In the genomic region with DNA sequence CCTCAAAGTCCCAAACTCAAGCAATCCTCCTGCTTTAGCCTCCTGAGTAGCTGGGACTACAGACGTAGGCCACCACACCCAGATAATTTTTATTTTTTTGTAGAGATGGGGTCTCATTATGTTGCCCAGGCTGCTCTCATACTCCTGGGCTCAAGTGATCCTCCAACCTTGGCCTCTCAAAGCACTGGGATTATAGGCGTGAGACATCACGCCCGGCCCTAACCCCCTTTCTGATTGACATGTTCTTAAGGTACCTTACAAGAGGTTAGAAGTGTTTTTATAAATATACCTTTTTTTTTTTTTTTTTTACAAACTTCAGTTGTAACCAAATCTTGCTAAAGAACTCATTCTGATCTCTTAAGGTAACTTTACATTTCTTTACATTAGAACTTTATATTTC, we compare ENCODE assay signal across 18 cellular contexts.
"Had no signal": no experiment of that assay in that cellular context is flagged by ENCODE, and none has a peak within 500 bp of the region (broad histone marks: within the 10 kb centered on the region; RNA-seq: fewer than 3 reads in every experiment).

No MANE protein-coding gene starts in this region.

- H3K9me3 ChIP-seq: esophagus muscularis mucosa, pancreas, upper lobe of left lung had no signal

- H3K27ac Mint-ChIP-seq: activated CD8-positive, alpha-beta memory T cell treated with anti-CD3 and anti-CD28 coated beads, Interleukin-2, amount 10 ng/mL, durations not matched to agents 7 days and 5 days; activated CD8-positive, alpha-beta T cell treated with anti-CD3 and anti-CD28 coated beads for 36 hours; activated naive CD4-positive, alpha-beta T cell treated with anti-CD3 and anti-CD28 coated beads, Interleukin-2, amount 50 U/mL, for 72 hours; nephron progenitor cell had no signal

- H3K4me3 ChIP-seq: esophagus muscularis mucosa, pancreas, upper lobe of left lung had no signal

- H3K9me3 Mint-ChIP-seq: activated CD4-positive, alpha-beta T cell treated with anti-CD3 and anti-CD28 coated beads, Interleukin-2, amount 10 ng/mL, durations not matched to agents 7 days and 5 days; activated CD8-positive, alpha-beta T cell treated with anti-CD3 and anti-CD28 coated beads for 36 hours; activated naive CD4-positive, alpha-beta T cell treated with anti-CD3 and anti-CD28 coated beads, Interleukin-2, amount 50 U/mL, for 72 hours; memory B cell; nephron progenitor cell had no signal

- H3K27ac ChIP-seq: esophagus muscularis mucosa, pancreas, upper lobe of left lung, WERI-Rb-1 had no signal

- H3K36me3 Mint-ChIP-seq: activated CD8-positive, alpha-beta memory T cell treated with anti-CD3 and anti-CD28 coated beads, Interleukin-2, amount 10 ng/mL, durations not matched to agents 7 days and 5 days; activated naive CD4-positive, alpha-beta T cell treated with anti-CD3 and anti-CD28 coated beads, Interleukin-2, amount 50 U/mL, for 72 hours; memory B cell had no signal

- H3K27me3 ChIP-seq: esophagus muscularis mucosa, pancreas, upper lobe of left lung had no signal

- H3K36me3 ChIP-seq: esophagus muscularis mucosa, pancreas, upper lobe of left lung, WERI-Rb-1 had no signal

- H3K4me3 Mint-ChIP-seq: activated CD4-positive, alpha-beta T cell treated with anti-CD3 and anti-CD28 coated beads, Interleukin-2, amount 10 ng/mL, durations not matched to agents 7 days and 5 days; activated CD8-positive, alpha-beta memory T cell treated with anti-CD3 and anti-CD28 coated beads, Interleukin-2, amount 10 ng/mL, durations not matched to agents 7 days and 5 days; activated CD8-positive, alpha-beta T cell treated with anti-CD3 and anti-CD28 coated beads for 36 hours; memory B cell; nephron progenitor cell had no signal

- H3K27me3 Mint-ChIP-seq: activated CD4-positive, alpha-beta T cell treated with anti-CD3 and anti-CD28 coated beads, Interleukin-2, amount 10 ng/mL, durations not matched to agents 7 days and 5 days; activated CD8-positive, alpha-beta memory T cell treated with anti-CD3 and anti-CD28 coated beads, Interleukin-2, amount 10 ng/mL, durations not matched to agents 7 days and 5 days; activated CD8-positive, alpha-beta T cell treated with anti-CD3 and anti-CD28 coated beads for 36 hours; memory B cell had no signal

- ATAC-seq: activated CD8-positive, alpha-beta memory T cell treated with anti-CD3 and anti-CD28 coated beads, Interleukin-2, amount 10 ng/mL, durations not matched to agents 7 days and 5 days had no signal

- H3K4me1 ChIP-seq: pancreas had no signal

- DNase-seq: activated CD4-positive, alpha-beta T cell treated with anti-CD3 and anti-CD28 coated beads, Interleukin-2, amount 10 ng/mL, durations not matched to agents 7 days and 5 days; activated CD4-positive, CD25-positive, alpha-beta regulatory T cell treated with anti-CD3 and anti-CD28 coated beads, Interleukin-2, amount 50 U/mL, for 72 hours; activated CD8-positive, alpha-beta memory T cell treated with anti-CD3 and anti-CD28 coated beads, Interleukin-2, amount 10 ng/mL, durations not matched to agents 7 days and 5 days; activated T-cell treated with anti-CD3 and anti-CD28 coated beads for 4 hours; central memory CD4-positive, alpha-beta T cell; dermis blood vessel endothelial cell; effector memory CD4-positive, alpha-beta T cell; hippocampal formation; left ventricle myocardium superior; nephron progenitor cell; pancreas; stimulated activated CD4-positive, alpha-beta T cell treated with anti-CD3 and anti-CD28 coated beads, Interleukin-1b, Interleukin-23, amount 100 ng/mL, for 48 hours; upper lobe of left lung; WERI-Rb-1 had no signal
